In genomic region chr11:72413914-72414628, GRCh38 we compare ENCODE assay signal across 8 cellular contexts. TPM values are rescaled to one million over a fixed set of nuclear protein-coding genes. Genes with fewer than 3 reads are reported as not detected.
DNase-seq lines count a peak whose midpoint lies in the region; ATAC-seq and TF ChIP-seq lines count a peak whose summit lies in the region.

No MANE protein-coding gene starts in this region.

- peak; percentile 67 for ATAC-seq in stimulated activated naive CD8-positive, alpha-beta T cell treated with anti-CD3 and anti-CD28 coated beads, Interleukin-15, Interleukin-2, amounts not matched to agents 100 U/mL and 50 U/mL, for 24 hours
- ATAC-seq in HG03280 (IDR thresholded peaks at IDR 0.05; ENCODE audit: unreplicated experiment) = no peak

- no peaks in the 10 kb centered on the region for H3K36me3 ChIP-seq in PC-9 (ENCODE audit: low read depth)

- H3K4me3 Mint-ChIP-seq in activated T-cell treated with anti-CD3 and anti-CD28 coated beads, Interleukin-2, amount 50 U/mL, for 24 hours = no peak overlapping the region
- H3K4me3 Mint-ChIP-seq in nephron progenitor cell = no peak overlapping the region

- H3K9me2 ChIP-seq in PC-9 (ENCODE audit: insufficient read depth) = no peaks in the 10 kb centered on the region

- H3K36me3 Mint-ChIP-seq in activated T-cell treated with anti-CD3 and anti-CD28 coated beads, Interleukin-2, amount 50 U/mL, for 24 hours (ENCODE audit: low read depth) = peaks cover 12% of the 10 kb centered on the region
- no peaks in the 10 kb centered on the region for H3K36me3 Mint-ChIP-seq in nephron progenitor cell (ENCODE audit: low read depth)

- H3K79me2 ChIP-seq in PC-9 (ENCODE audit: low read depth) = peaks cover 13% of the 10 kb centered on the region

- H3K9me3 ChIP-seq in PC-9 (ENCODE audit: insufficient read depth, low read depth) = no peaks in the 10 kb centered on the region

- H3K27me3 ChIP-seq in PC-9 (ENCODE audit: insufficient read depth, low read depth) = no peaks in the 10 kb centered on the region

- H3K4me3 ChIP-seq in PC-9 = no peak overlapping the region

- no peak overlapping the region for H2AFZ ChIP-seq in PC-9

- intact Hi-C loops in PC-9 (cut with micrococcal nuclease; ENCODE audit: unreplicated experiment) = loop anchor here (1.0 to 5.0 kb wide), 7 partner anchors 62 to 437 kb away; partner anchors contain the start of gene ANAPC15

- H3K27ac Mint-ChIP-seq in activated T-cell treated with anti-CD3 and anti-CD28 coated beads, Interleukin-2, amount 50 U/mL, for 24 hours = peak overlapping the region; percentile 11
- H3K27ac Mint-ChIP-seq in nephron progenitor cell = peak overlapping the region; percentile 70

- no peak overlapping the region for H3K27ac ChIP-seq in PC-9

- peaks cover 37% of the 10 kb centered on the region for H3K4me1 Mint-ChIP-seq in activated T-cell treated with anti-CD3 and anti-CD28 coated beads, Interleukin-2, amount 50 U/mL, for 24 hours (ENCODE audit: low read depth)
- peaks cover 62% of the 10 kb centered on the region for H3K4me1 Mint-ChIP-seq in nephron progenitor cell

- peaks cover 10% of the 10 kb centered on the region; the same call in 1 of the 2 replicates for H4K20me1 ChIP-seq in PC-9 (ENCODE audit: insufficient read depth)

- no TSS peak for BruUV-seq in PC-9 (replicated peaks; lab: Mats Ljungman, UMichigan)

- H3K27me3 Mint-ChIP-seq in activated T-cell treated with anti-CD3 and anti-CD28 coated beads, Interleukin-2, amount 50 U/mL, for 24 hours = no peaks in the 10 kb centered on the region
- no peaks in the 10 kb centered on the region for H3K27me3 Mint-ChIP-seq in nephron progenitor cell (ENCODE audit: low read depth, poor library complexity)

- DNase-seq in GM10248 (ENCODE audit: extremely low spot score) (peak; percentile 83), Kasumi-1 (lab: John Stamatoyannopoulos, UW) (peak; percentile 54 to 60), PC-9 (peak; percentile 73 to 89), fibroblast of gingiva (ENCODE audit: low read depth) (peak; percentile 61), nephron progenitor cell (peak; percentile 79)
- DNase-seq in activated T-cell treated with anti-CD3 and anti-CD28 coated beads, Interleukin-2, amount 50 U/mL, for 24 hours = peak; percentile 84
- DNase-seq in stimulated activated naive CD8-positive, alpha-beta T cell treated with anti-CD3 and anti-CD28 coated beads, Interleukin-15, Interleukin-2, amounts not matched to agents 100 U/mL and 50 U/mL, for 24 hours = peak; percentile 82

- TF ChIP-seq CTCF in GM10248 (IDR thresholded peaks at IDR 0.05; ENCODE audit: control extremely low read depth, extremely low read depth, low read depth, missing control alignments) (peak; percentile 82), PC-9 (conservative IDR thresholded peaks at IDR 0.05) (peak; percentile 96), nephron progenitor cell (IDR thresholded peaks at IDR 0.05) (peak; percentile 87)

- CTCF ChIA-PET in GM10248 (lab: Yijun Ruan, JAX) (interaction anchor here (0.6 to 10.0 kb wide), 45 partner anchors 9 to 614 kb away, joined by 3 to 221 read pairs (median 4); partner anchors contain the start of gene CLPB), PC-9 (lab: Charles Lee) (interaction anchor here (0.6 to 1.1 kb wide), 5 partner anchors 17 to 614 kb away, joined by 3 to 6 read pairs (median 3); partner anchors contain the start of gene XNDC1N)

- no peaks in the 10 kb centered on the region for H3K9me3 Mint-ChIP-seq in activated T-cell treated with anti-CD3 and anti-CD28 coated beads, Interleukin-2, amount 50 U/mL, for 24 hours
- no peaks in the 10 kb centered on the region for H3K9me3 Mint-ChIP-seq in nephron progenitor cell

- peaks cover 6% of the 10 kb centered on the region; the same call in 1 of the 2 replicates for H3F3A ChIP-seq in PC-9 (ENCODE audit: insufficient read depth, low read depth)

- no peak overlapping the region for H3K4me2 ChIP-seq in PC-9

- no peaks in the 10 kb centered on the region for H3K4me1 ChIP-seq in PC-9 (replicated peaks; ENCODE audit: insufficient read depth)

- POLR2A ChIA-PET in GM10248 (lab: Yijun Ruan, JAX) (no interaction called here), PC-9 (lab: Charles Lee; ENCODE audit: unreplicated experiment) (interaction anchor here (0.8 kb wide), 1 partner anchor 20 kb away, joined by 3 read pairs; no protein-coding TSS in a partner anchor)

RNA-seq across cellular contexts. Expression of gene CLPB, which starts 20.3 kb away (rescaled TPM):
- 34.1 and 37.8 TPM in 2 replicates for total RNA-seq in PC-9 (2021)
